Comparison of ENCODE assay signal across 8 cellular contexts in the genomic region with DNA sequence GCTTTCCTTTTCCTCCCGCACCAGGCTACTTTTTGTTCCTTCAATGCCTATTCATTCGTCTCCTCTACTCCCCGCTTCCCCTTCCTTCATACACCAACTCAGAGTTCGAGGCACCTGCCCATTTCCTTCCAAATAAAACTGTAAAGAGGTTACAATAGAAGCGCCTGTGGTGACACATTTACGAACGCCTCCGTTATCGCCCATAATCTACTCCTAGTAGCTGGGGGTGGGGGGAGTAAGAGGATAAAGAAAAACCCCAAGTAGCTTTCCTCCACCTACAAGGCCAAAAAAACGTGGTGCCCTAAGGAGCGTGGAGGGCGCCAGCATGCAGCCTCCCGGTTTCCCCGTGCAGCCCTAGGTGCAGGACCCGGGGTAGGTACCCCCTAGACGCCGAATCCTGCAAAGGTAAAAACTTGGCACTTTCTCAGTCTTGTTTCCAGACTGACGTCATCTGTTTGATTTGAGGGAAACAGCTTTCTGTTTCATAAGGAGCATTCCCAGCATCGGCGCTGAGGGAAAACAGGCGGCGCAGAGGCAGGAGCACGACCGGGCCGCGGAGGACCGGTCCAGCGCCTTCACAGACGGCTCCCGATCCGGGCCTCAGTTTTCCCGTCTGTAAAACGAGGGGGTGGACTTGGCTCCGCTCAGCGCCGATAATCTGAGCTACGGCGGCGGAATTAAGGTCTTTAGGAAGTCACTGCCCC. TPM values are rescaled to one million over a fixed set of nuclear protein-coding genes. Genes with fewer than 3 reads are reported as not detected.
DNase-seq lines count a peak whose midpoint lies in the region; ATAC-seq and TF ChIP-seq lines count a peak whose summit lies in the region.

No MANE protein-coding gene starts in this region.

- H3K36me3 ChIP-seq in OCI-LY7 (ENCODE audit: insufficient read depth, low read length) (peaks cover 38% of the 10 kb centered on the region), trophoblast cell (ENCODE audit: control insufficient read depth in 1 of 2, insufficient read depth in 2 of 2, low read length in 2 of 2) (peaks cover 0 to 5% of the 10 kb centered on the region in 2 experiments)

- peaks cover 13% of the 10 kb centered on the region for H4K20me1 ChIP-seq in OCI-LY7 (ENCODE audit: insufficient read depth, low read length)

- H2AFZ ChIP-seq in OCI-LY7 (ENCODE audit: low read length) (peak overlapping the region; percentile 33; the same call in 1 of the 2 replicates), trophoblast cell (ENCODE audit: insufficient read depth, low read length, poor library complexity) (peak overlapping the region; percentile 38)

- H3K4ac ChIP-seq in trophoblast cell (ENCODE audit: low read depth, low read length) = peak overlapping the region; percentile 73

- peaks cover 6% of the 10 kb centered on the region for H3K9me3 Mint-ChIP-seq in glutamatergic neuron (ENCODE audit: unreplicated experiment)

- H2BK120ac ChIP-seq in trophoblast cell (ENCODE audit: insufficient read depth, low read length, poor library complexity) = peak overlapping the region; percentile 68

- H3K4me3 Mint-ChIP-seq in glutamatergic neuron (ENCODE audit: unreplicated experiment) = peak overlapping the region; percentile 85

- no peak overlapping the region for H2AK5ac ChIP-seq in trophoblast cell (ENCODE audit: low read length)

- H3K9me2 ChIP-seq in OCI-LY7 (ENCODE audit: insufficient read depth, low read length) = no peaks in the 10 kb centered on the region

- POLR2A ChIA-PET in OCI-LY7 (lab: Charles Lee) = interaction anchor here (0.7 to 2.0 kb wide), 17 partner anchors 11 to 1763 kb away, joined by 3 to 12 read pairs (median 5); a partner anchor contains a TSS

- no peak for ATAC-seq in HG03280 (IDR thresholded peaks at IDR 0.05; ENCODE audit: unreplicated experiment)

- peaks cover 11% of the 10 kb centered on the region for H3K79me1 ChIP-seq in trophoblast cell (ENCODE audit: low read length)

- no CpG with 5 or more reads among the region's 39 CpGs for WGBS in trophoblast cell (ENCODE audit: extremely low coverage, insufficient coverage, insufficient read length)

- peak overlapping the region; percentile 77 for H3K27ac Mint-ChIP-seq in glutamatergic neuron (ENCODE audit: unreplicated experiment)

- H2BK12ac ChIP-seq in trophoblast cell (ENCODE audit: low read length) = no peak overlapping the region

- BruUV-seq in OCI-LY7 (replicated peaks; lab: Mats Ljungman, UMichigan) = no TSS peak

- peak overlapping the region; percentile 18 for H4K8ac ChIP-seq in trophoblast cell (ENCODE audit: low read depth, low read length)

- no peak overlapping the region for H4K91ac ChIP-seq in trophoblast cell (ENCODE audit: low read depth, low read length)

- TF ChIP-seq CTCF in OCI-LY7 (conservative IDR thresholded peaks at IDR 0.05; ENCODE audit: low read length) (no peak), glutamatergic neuron (IDR thresholded peaks at IDR 0.05; ENCODE audit: partially characterized antibody, unreplicated experiment) (no peak)

- H3K9me3 ChIP-seq in OCI-LY7 (ENCODE audit: low read length) = no peaks in the 10 kb centered on the region
- no peaks in the 10 kb centered on the region for H3K9me3 ChIP-seq in trophoblast cell (ENCODE audit: insufficient read depth, low read depth, low read length)

- peaks cover 40% of the 10 kb centered on the region for H3K4me1 ChIP-seq in OCI-LY7 (ENCODE audit: insufficient read depth, low read length, poor library complexity, severe bottlenecking)
- peaks cover 5% of the 10 kb centered on the region in 2 experiments for H3K4me1 ChIP-seq in trophoblast cell (ENCODE audit: control insufficient read depth in 1 of 2, insufficient read depth in 2 of 2, low read length in 2 of 2)

- no peak overlapping the region for H4K12ac ChIP-seq in trophoblast cell (ENCODE audit: low read depth, low read length)

- DNase-seq in activated CD4-positive, alpha-beta T cell treated with anti-CD3 and anti-CD28 coated beads for 24 hours (ENCODE audit: low read depth in 2 of 2) = peak; percentile 34 to 35
- no peak for DNase-seq in activated CD4-positive, alpha-beta T cell treated with anti-CD3 and anti-CD28 coated beads for 1 hour
- peak; percentile 50 for DNase-seq in OCI-LY7 (ENCODE audit: low spot score)
- peak; percentile 49 for DNase-seq in activated naive CD4-positive, alpha-beta T cell treated with anti-CD3 and anti-CD28 coated beads, Interleukin-2, amount 50 U/mL, for 16 hours
- DNase-seq in glutamatergic neuron = no peak
- DNase-seq in trophoblast cell = peak; percentile 51 to 80
- no peak for DNase-seq in NCI-H1436 treated with DMSO at 0.1 percent for 48 hours (lab: John Stamatoyannopoulos, UW)

- H3K79me2 ChIP-seq in OCI-LY7 (ENCODE audit: insufficient read depth, low read depth, low read length) (peaks cover 58% of the 10 kb centered on the region), trophoblast cell (ENCODE audit: control insufficient read depth, insufficient read depth, low read length, poor library complexity) (peaks cover 5% of the 10 kb centered on the region)

- peaks cover 4% of the 10 kb centered on the region for H3K36me3 Mint-ChIP-seq in glutamatergic neuron (ENCODE audit: unreplicated experiment)

- no peaks in the 10 kb centered on the region for H3K27me3 ChIP-seq in trophoblast cell (ENCODE audit: insufficient read depth, low read length)

- no peak overlapping the region for H3K14ac ChIP-seq in trophoblast cell (ENCODE audit: low read length)

- H3K4me3 ChIP-seq in OCI-LY7 (ENCODE audit: low read depth, low read length, poor library complexity, severe bottlenecking) (peak overlapping the region; percentile 82), trophoblast cell (ENCODE audit: low read depth, low read length) (peak overlapping the region; percentile 96)

- H3K23ac ChIP-seq in trophoblast cell (ENCODE audit: low read length) = no peak overlapping the region

- H3K4me2 ChIP-seq in OCI-LY7 (ENCODE audit: low read length) (peak overlapping the region; percentile 86), trophoblast cell (ENCODE audit: low read length) (peak overlapping the region; percentile 98)

- H3K9ac ChIP-seq in trophoblast cell (ENCODE audit: low read length) = peak overlapping the region; percentile 50

- H3K27ac ChIP-seq in OCI-LY7 (ENCODE audit: low read depth, low read length, poor library complexity, severe bottlenecking) (peak overlapping the region; percentile 47), trophoblast cell (ENCODE audit: low read depth, low read length) (no peak overlapping the region)

- CTCF ChIA-PET in OCI-LY7 (lab: Charles Lee; ENCODE audit: unreplicated experiment) = interaction anchor here (1.0 to 1.6 kb wide), 4 partner anchors 11 to 132 kb away, joined by 4 to 6 read pairs (median 4); no protein-coding TSS in a partner anchor

- intact Hi-C loops in OCI-LY7 (cut with micrococcal nuclease; ENCODE audit: unreplicated experiment) = no loop called here

- peaks cover 4% of the 10 kb centered on the region for H3K27me3 Mint-ChIP-seq in glutamatergic neuron (ENCODE audit: unreplicated experiment)

- H3K4me1 Mint-ChIP-seq in glutamatergic neuron (ENCODE audit: low read depth, unreplicated experiment) = peaks cover 7% of the 10 kb centered on the region

- H3K18ac ChIP-seq in trophoblast cell (ENCODE audit: low read length) = peak overlapping the region; percentile 22

- H2BK5ac ChIP-seq in trophoblast cell (ENCODE audit: low read depth, low read length, poor library complexity) = no peak overlapping the region

RNA-seq across cellular contexts. Expression of a gene that starts 0.9 kb away (rescaled TPM):
- total RNA-seq in OCI-LY7 (2014; rRNA removed; shearing (Covaris generic)) = 215 and 221 TPM in 2 replicates
- 223 and 231 TPM in 2 replicates for total RNA-seq in OCI-LY7 (2022)
- total RNA-seq in glutamatergic neuron (ENCODE audit: unreplicated experiment) = 82.4 TPM
- polyA plus RNA-seq in trophoblast cell (2013) = 67.0 and 68.2 TPM in 2 replicates

RNA-seq across cellular contexts. Expression of a gene that starts 51.5 kb away (rescaled TPM):
- total RNA-seq in OCI-LY7 (2014; rRNA removed; shearing (Covaris generic)) = not detected in 2 replicates
- total RNA-seq in OCI-LY7 (2022) (not detected in 2 replicates), glutamatergic neuron (ENCODE audit: unreplicated experiment) (not detected)
- not detected in 2 replicates for polyA plus RNA-seq in trophoblast cell (2013)

Comparison
In these comparisons a context has a peak if more than half of its experiments do, and no peak if none do; other contexts are left out.
1. DNase-seq: peak in activated CD4-positive, alpha-beta T cell treated with anti-CD3 and anti-CD28 coated beads for 24 hours (2 of 2), OCI-LY7 (single experiment), activated naive CD4-positive, alpha-beta T cell treated with anti-CD3 and anti-CD28 coated beads, Interleukin-2, amount 50 U/mL, for 16 hours (single experiment) and trophoblast cell (2 of 2); none in activated CD4-positive, alpha-beta T cell treated with anti-CD3 and anti-CD28 coated beads for 1 hour (single experiment), glutamatergic neuron (single experiment) and NCI-H1436 treated with DMSO at 0.1 percent for 48 hours (single experiment).